In the genomic region with DNA sequence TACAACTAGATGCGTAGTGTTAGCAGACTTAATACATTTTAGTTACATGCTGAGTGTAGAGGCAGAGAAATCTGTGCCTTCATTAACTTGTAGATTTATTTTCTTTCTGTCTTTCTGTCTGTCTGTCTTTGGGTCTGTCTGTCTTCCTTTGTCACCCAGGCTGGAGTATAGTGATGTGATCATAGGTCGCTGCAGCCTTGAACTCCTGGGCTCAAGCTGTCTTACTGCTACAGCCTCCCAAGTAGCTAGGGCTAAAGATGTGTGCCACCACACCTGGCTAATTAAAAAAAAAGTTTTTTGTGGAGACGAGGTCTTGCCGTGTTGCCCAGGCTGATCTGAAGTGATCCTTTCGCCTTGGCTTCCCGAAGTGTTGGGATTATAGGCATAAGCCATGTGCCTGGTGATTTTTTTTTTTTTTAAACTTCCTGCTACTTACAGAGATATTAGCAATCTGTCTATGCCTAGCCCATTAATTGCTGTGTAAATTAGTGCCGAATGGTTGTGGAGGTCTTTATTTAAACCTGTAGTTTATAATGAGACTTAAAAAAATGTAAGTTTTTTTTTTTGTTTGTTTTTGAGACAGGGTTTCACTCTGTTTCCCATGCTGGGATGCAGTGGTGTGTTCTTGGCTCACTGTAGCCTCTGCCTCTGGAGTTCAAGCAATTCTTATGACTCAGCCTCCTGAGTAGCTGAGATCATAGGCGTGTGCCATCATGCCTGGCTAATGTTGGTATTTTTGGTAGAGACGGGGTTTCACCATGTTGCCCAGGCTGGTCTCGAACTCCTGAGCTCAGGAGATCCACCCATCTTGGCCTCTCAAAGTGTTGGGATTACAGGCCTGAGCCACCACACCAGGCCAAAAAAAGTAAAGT, we compare ENCODE assay signal across 13 cellular contexts. TPM values are rescaled to one million over a fixed set of nuclear protein-coding genes. Genes with fewer than 3 reads are reported as not detected.
A peak's percentile ranks its signal among the peaks of the same experiment; 100 is the strongest.
DNase-seq lines count a peak whose midpoint lies in the region; ATAC-seq and TF ChIP-seq lines count a peak whose summit lies in the region.
"Had no signal": no experiment of that assay in that cellular context is flagged by ENCODE, and none has a peak within 500 bp of the region (broad histone marks: within the 10 kb centered on the region; RNA-seq: fewer than 3 reads in every experiment).

No MANE protein-coding gene starts in this region.

- H3F3A ChIP-seq in GM23338 (replicated peaks; ENCODE audit: low read depth): no peaks in the 10 kb centered on the region
- H3F3A ChIP-seq in PC-9 (ENCODE audit: insufficient read depth, low read depth): no peaks in the 10 kb centered on the region

- POLR2A ChIA-PET in PC-9 (lab: Charles Lee; ENCODE audit: unreplicated experiment): no interaction called here

- no peak overlapping the region for H3K4me2 ChIP-seq in GM23338
- H3K4me2 ChIP-seq in PC-9: no peak overlapping the region
- no peak overlapping the region for H3K4me2 ChIP-seq in trophoblast cell (ENCODE audit: low read length)

- no CpG with 5 or more reads among the region's 10 CpGs for WGBS in trophoblast cell (ENCODE audit: extremely low coverage, insufficient coverage, insufficient read length)
- 90 to 93% methylated on average over 10 of the region's 10 CpGs for WGBS in sigmoid colon, 2 donors

- no peak overlapping the region for H3K18ac ChIP-seq in trophoblast cell (ENCODE audit: low read length)

- no peak overlapping the region for H3K4ac ChIP-seq in trophoblast cell (ENCODE audit: low read depth, low read length)

- H4K12ac ChIP-seq in trophoblast cell (ENCODE audit: low read depth, low read length): no peak overlapping the region

- no peak overlapping the region for H3K23ac ChIP-seq in trophoblast cell (ENCODE audit: low read length)

- H3K27me3 Mint-ChIP-seq in GM23338 (ENCODE audit: insufficient read depth, low read depth, poor library complexity): no peaks in the 10 kb centered on the region

- intact Hi-C loops in PC-9 (cut with micrococcal nuclease; ENCODE audit: unreplicated experiment) (no loop called here), sigmoid colon (cut with DNase I) (no loop called here)

- no peak overlapping the region for H2BK12ac ChIP-seq in trophoblast cell (ENCODE audit: low read length)

- H3K9me3 Mint-ChIP-seq in GM23338: no peaks in the 10 kb centered on the region
- H3K9me3 Mint-ChIP-seq: nephron had no signal

- H3K4me3 ChIP-seq in GM23338: no peak overlapping the region
- H3K4me3 ChIP-seq in PC-9: no peak overlapping the region
- no peak overlapping the region for H3K4me3 ChIP-seq in epithelial cell of proximal tubule (ENCODE audit: low read depth, low read length)
- H3K4me3 ChIP-seq in trophoblast cell (ENCODE audit: low read depth, low read length): no peak overlapping the region
- no peak overlapping the region for H3K4me3 ChIP-seq in sigmoid colon

- peak overlapping the region; percentile 13; the same call in 1 of the 2 replicates for H3K27ac ChIP-seq in GM23338 (ENCODE audit: low read depth)
- H3K27ac ChIP-seq in PC-9: peak overlapping the region; percentile 35; the same call in 1 of the 2 replicates
- no peak overlapping the region for H3K27ac ChIP-seq in trophoblast cell (ENCODE audit: low read depth, low read length)
- H3K27ac ChIP-seq in sigmoid colon: peak overlapping the region in 1 of 4 donors; percentile 48

- TF ChIP-seq POLR2A in sigmoid colon (IDR thresholded peaks at IDR 0.05): no peak

- H3K4me3 Mint-ChIP-seq in GM23338: no peak overlapping the region
- H3K4me3 Mint-ChIP-seq: nephron had no signal

- H3K9me2 ChIP-seq in GM23338 (ENCODE audit: insufficient read depth): no peaks in the 10 kb centered on the region
- H3K9me2 ChIP-seq in PC-9 (ENCODE audit: insufficient read depth): no peaks in the 10 kb centered on the region

- no peak overlapping the region for H4K91ac ChIP-seq in trophoblast cell (ENCODE audit: low read depth, low read length)

- peak overlapping the region; percentile 75; the same call in 1 of the 2 replicates for H3K27ac Mint-ChIP-seq in GM23338
- H3K27ac Mint-ChIP-seq: nephron had no signal

- H4K8ac ChIP-seq in trophoblast cell (ENCODE audit: low read depth, low read length): no peak overlapping the region

- DNase-seq in GM23338 (ENCODE audit: low spot score) (no peak), PC-9 (peak; percentile 41 to 54), epithelial cell of proximal tubule (ENCODE audit: low read depth) (peak; percentile 79), trophoblast cell (peak; percentile 23 to 58), sigmoid colon (no peak)
- no peak for DNase-seq in activated CD4-positive, alpha-beta T cell treated with anti-CD3 and anti-CD28 coated beads for 4 hours
- no peak for DNase-seq in activated CD8-positive, alpha-beta memory T cell treated with anti-CD3 and anti-CD28 coated beads, Interleukin-2, amount 50 U/mL, for 48 hours
- DNase-seq: activated naive CD4-positive, alpha-beta T cell treated with Interleukin-2 at 50 U/mL for 16 hours; DND-41; hippocampal formation; NCI-H345 had no signal

- H2BK5ac ChIP-seq in trophoblast cell (ENCODE audit: low read depth, low read length, poor library complexity): no peak overlapping the region

- H3K36me3 Mint-ChIP-seq in GM23338 (ENCODE audit: low read depth): peaks cover 3% of the 10 kb centered on the region; the same call in 1 of the 3 replicates

- no peaks in the 10 kb centered on the region for H3K4me1 ChIP-seq in GM23338 (ENCODE audit: insufficient read depth)
- H3K4me1 ChIP-seq in PC-9 (replicated peaks; ENCODE audit: insufficient read depth): 0 out of 2 replicates have a peak, but pooled peaks cover 5% of the 10 kb centered on the region
- H3K4me1 ChIP-seq in trophoblast cell (ENCODE audit: control insufficient read depth in 1 of 2, insufficient read depth in 2 of 2, low read length in 2 of 2): no peaks in the 10 kb centered on the region
- H3K4me1 ChIP-seq in sigmoid colon: peaks cover 0 to 9% (median 8%) of the 10 kb centered on the region in 4 donors

- CTCF ChIA-PET in PC-9 (lab: Charles Lee): interaction anchor here (0.7 kb wide), 1 partner anchor 79 kb away, joined by 4 read pairs; no protein-coding TSS in a partner anchor

- H3K14ac ChIP-seq in trophoblast cell (ENCODE audit: low read length): no peak overlapping the region

- TF ChIP-seq CTCF in GM23338 (conservative IDR thresholded peaks at IDR 0.05; ENCODE audit: low read depth in 2 of 2) (no peak), PC-9 (conservative IDR thresholded peaks at IDR 0.05) (no peak), epithelial cell of proximal tubule (conservative IDR thresholded peaks at IDR 0.05; ENCODE audit: low read depth, low read length) (no peak), sigmoid colon (IDR thresholded peaks at IDR 0.05) (no peak)

- TF ChIP-seq EP300 in sigmoid colon (IDR thresholded peaks at IDR 0.05): no peak

- H3K79me2 ChIP-seq in GM23338 (replicated peaks; ENCODE audit: insufficient read depth) (peaks cover 74% of the 10 kb centered on the region), PC-9 (ENCODE audit: low read depth) (no peaks in the 10 kb centered on the region), trophoblast cell (ENCODE audit: control insufficient read depth, insufficient read depth, low read length, poor library complexity) (no peaks in the 10 kb centered on the region)

- H3K79me1 ChIP-seq in trophoblast cell (ENCODE audit: low read length): no peaks in the 10 kb centered on the region

- H2BK120ac ChIP-seq in trophoblast cell (ENCODE audit: insufficient read depth, low read length, poor library complexity): no peak overlapping the region

- H4K20me1 ChIP-seq in GM23338 (replicated peaks; ENCODE audit: insufficient read depth) (peaks cover 8% of the 10 kb centered on the region; the same call in 1 of the 2 replicates), PC-9 (ENCODE audit: insufficient read depth) (peaks cover 3% of the 10 kb centered on the region; the same call in 1 of the 2 replicates)

- H2AK5ac ChIP-seq in trophoblast cell (ENCODE audit: low read length): no peak overlapping the region

- H3K9me3 ChIP-seq in PC-9 (ENCODE audit: insufficient read depth, low read depth) (no peaks in the 10 kb centered on the region), trophoblast cell (ENCODE audit: insufficient read depth, low read depth, low read length) (no peaks in the 10 kb centered on the region), sigmoid colon (no peaks in the 10 kb centered on the region)

- H2AFZ ChIP-seq in GM23338 (no peak overlapping the region), PC-9 (no peak overlapping the region), trophoblast cell (ENCODE audit: insufficient read depth, low read length, poor library complexity) (no peak overlapping the region)

- no peaks in the 10 kb centered on the region; the same call in 1 of the 2 replicates for H3K36me3 ChIP-seq in GM23338 (ENCODE audit: insufficient read depth)
- H3K36me3 ChIP-seq in PC-9 (ENCODE audit: low read depth): no peaks in the 10 kb centered on the region
- peaks cover 0 to 1% of the 10 kb centered on the region in 2 experiments for H3K36me3 ChIP-seq in trophoblast cell (ENCODE audit: control insufficient read depth in 1 of 2, insufficient read depth in 2 of 2, low read length in 2 of 2)
- H3K36me3 ChIP-seq in sigmoid colon: no peaks in the 10 kb centered on the region

- no peaks in the 10 kb centered on the region for H3K4me1 Mint-ChIP-seq in GM23338
- H3K4me1 Mint-ChIP-seq: nephron had no signal

- no peak for ATAC-seq in GM23338
- no peak for ATAC-seq in HG02870 (IDR thresholded peaks at IDR 0.05; ENCODE audit: unreplicated experiment)

- no peak overlapping the region for H3K9ac ChIP-seq in trophoblast cell (ENCODE audit: low read length)

- no peaks in the 10 kb centered on the region for H3K27me3 ChIP-seq in GM23338 (ENCODE audit: insufficient read depth)
- H3K27me3 ChIP-seq in PC-9 (ENCODE audit: insufficient read depth, low read depth): no peaks in the 10 kb centered on the region
- H3K27me3 ChIP-seq in trophoblast cell (ENCODE audit: insufficient read depth, low read length): no peaks in the 10 kb centered on the region
- H3K27me3 ChIP-seq in sigmoid colon: no peaks in the 10 kb centered on the region

- no TSS peak for BruUV-seq in PC-9 (replicated peaks; lab: Mats Ljungman, UMichigan)

TF ChIP-seq in GM23338, 12 proteins besides CTCF, POLR2A, EP300 and RAD21 (continues in another document):
- TF ChIP-seq ZNF114 (CRISPR knock-in tag; IDR thresholded peaks at IDR 0.05) (no peak), CREB1 (CRISPR knock-in tag; IDR thresholded peaks at IDR 0.05; ENCODE audit: low read depth) (no peak), POLR2AphosphoS5 (IDR thresholded peaks at IDR 0.05; ENCODE audit: low read depth) (no peak), NANOG (IDR thresholded peaks at IDR 0.05; ENCODE audit: borderline replicate concordance) (no peak), STAT1 (IDR thresholded peaks at IDR 0.05; ENCODE audit: unreplicated experiment) (no peak)

RNA-seq across cellular contexts. Expression of a gene that starts 22.8 kb away (rescaled TPM):
- total RNA-seq in GM23338 (2014; rRNA removed; shearing (Covaris generic)): 24.2 and 35.3 TPM in 2 replicates
- polyA plus RNA-seq in GM23338 (2016; fragmentation: Nextera tagmentation; extraction: Ambion mirVana) (17.2 and 28.1 TPM in 2 replicates), sigmoid colon (10 to 100 TPM in 1 of 3 donors, 1 to 10 TPM in 2; 5.4 to 11.1 (median 8.6) TPM)
- total RNA-seq in PC-9 (2021) (47.2 and 52.0 TPM in 2 replicates), epithelial cell of proximal tubule (10.3 and 16.5 TPM in 2 replicates), sigmoid colon (10 to 100 TPM; 34.6 to 97.8 (median 42.4) TPM)
- polyA plus RNA-seq in trophoblast cell (2013): 21.3 and 22.4 TPM in 2 replicates

Comparison
In these comparisons a context has a peak if more than half of its experiments do, and no peak if none do; other contexts are left out.
1. DNase-seq: peak in PC-9 (2 of 2), epithelial cell of proximal tubule (single experiment) and trophoblast cell (2 of 2); none in GM23338 (single experiment), activated CD4-positive, alpha-beta T cell treated with anti-CD3 and anti-CD28 coated beads for 4 hours (0 of 2), sigmoid colon (single experiment) and activated CD8-positive, alpha-beta memory T cell treated with anti-CD3 and anti-CD28 coated beads, Interleukin-2, amount 50 U/mL, for 48 hours (single experiment).